Comparison of ENCODE assay signal across 9 cellular contexts in genomic region chr5:139105621-139106071, GRCh38.
DNase-seq lines count a peak whose midpoint lies in the region; TF ChIP-seq lines count a peak whose summit lies in the region.
"Had no signal": no experiment of that assay in that cellular context is flagged by ENCODE, and none has a peak within 500 bp of the region (broad histone marks: within the 10 kb centered on the region; RNA-seq: fewer than 3 reads in every experiment).

No MANE protein-coding gene starts in this region.

- H3K4me3 Mint-ChIP-seq in nephron progenitor cell = peak overlapping the region; percentile 42

- intact Hi-C loops in ascending aorta (cut with DNase I) = loop anchor here (1.0 kb wide), 1 partner anchor 93 kb away; the partner anchor contains the start of gene SIL1
- intact Hi-C loops in posterior vena cava (cut with DNase I) = no loop called here

- H3K36me3 Mint-ChIP-seq in nephron progenitor cell (ENCODE audit: low read depth) = no peaks in the 10 kb centered on the region

- no peaks in the 10 kb centered on the region for H3K36me3 ChIP-seq in ascending aorta
- H3K36me3 ChIP-seq: left lung had no signal

- no peaks in the 10 kb centered on the region for H3K9me3 ChIP-seq in ascending aorta
- H3K9me3 ChIP-seq: left lung had no signal

- H3K27ac ChIP-seq in ascending aorta = peak overlapping the region; percentile 90 to 92
- H3K27ac ChIP-seq: left lung had no signal

- H3K27me3 ChIP-seq in ascending aorta = no peaks in the 10 kb centered on the region
- H3K27me3 ChIP-seq: left lung had no signal

- TF ChIP-seq CTCF in ascending aorta (IDR thresholded peaks at IDR 0.05) = no peak
- no peak for TF ChIP-seq CTCF in nephron progenitor cell (IDR thresholded peaks at IDR 0.05)

- DNase-seq in AG20443 (ENCODE audit: low spot score) (peak; percentile 25), NCI-H187 treated with DMSO at 0.1 percent for 48 hours (lab: John Stamatoyannopoulos, UW) (peak; percentile 90), ascending aorta (ENCODE audit: low spot score in 2 of 2) (no peak), nephron progenitor cell (peak; percentile 71), posterior vena cava (ENCODE audit: low spot score) (no peak), HuH-7.5 (ENCODE audit: low spot score) (no peak)
- no peak for DNase-seq in activated CD8-positive, alpha-beta memory T cell treated with anti-CD3 and anti-CD28 coated beads for 24 hours
- DNase-seq in effector CD8-positive, alpha-beta T cell (lab: John Stamatoyannopoulos, UW) = no peak

- H3K27me3 Mint-ChIP-seq in nephron progenitor cell (ENCODE audit: low read depth, poor library complexity) = peaks cover 4% of the 10 kb centered on the region

- H3K4me3 ChIP-seq in ascending aorta = peak overlapping the region; percentile 3 to 23
- H3K4me3 ChIP-seq: left lung had no signal

- H3K4me1 ChIP-seq in ascending aorta = peaks cover 0 to 41% of the 10 kb centered on the region in 2 donors
- H3K4me1 ChIP-seq: left lung had no signal

- H3K27ac Mint-ChIP-seq in nephron progenitor cell = peak overlapping the region; percentile 92

- peaks cover 74% of the 10 kb centered on the region for H3K4me1 Mint-ChIP-seq in nephron progenitor cell

- no peaks in the 10 kb centered on the region for H3K9me3 Mint-ChIP-seq in nephron progenitor cell

Comparison
In these comparisons a context has a peak if more than half of its experiments do, and no peak if none do; other contexts are left out.
1. DNase-seq: peak in AG20443 (single experiment), NCI-H187 treated with DMSO at 0.1 percent for 48 hours (single experiment) and nephron progenitor cell (single experiment); none in ascending aorta (0 of 2), posterior vena cava (single experiment), activated CD8-positive, alpha-beta memory T cell treated with anti-CD3 and anti-CD28 coated beads for 24 hours (single experiment), effector CD8-positive, alpha-beta T cell (single experiment) and HuH-7.5 (single experiment).